In genomic region chrX:137547291-137547690, GRCh38 we compare ENCODE assay signal across 16 cellular contexts. TPM values are rescaled to one million over a fixed set of nuclear protein-coding genes. Genes with fewer than 3 reads are reported as not detected.
"Had no signal": no experiment of that assay in that cellular context is flagged by ENCODE, and none has a peak within 500 bp of the region (broad histone marks: within the 10 kb centered on the region; RNA-seq: fewer than 3 reads in every experiment).

No MANE protein-coding gene starts in this region.

- H3K36me3 Mint-ChIP-seq: stimulated activated memory B cell treated with anti-CD40 and anti-IgM and Interleukin-4, amounts not matched to agents 10 μg/mL and 1 μg/mL and 100 μg/mL, for 72 hours had no signal

- H3K27ac ChIP-seq: ovary had no signal

- H3K36me3 ChIP-seq: ovary had no signal

- H3K27ac Mint-ChIP-seq: activated naive CD4-positive, alpha-beta T cell treated with anti-CD3 and anti-CD28 coated beads for 36 hours; activated T-helper 2 cell treated with anti-CD3 and anti-CD28 coated beads, Interferon-gamma antibody, Interleukin-2, Interleukin-4, amounts not matched to agents 10 μg/mL and 5 μg/mL and 100 μg/mL, durations not matched to agents 14 hours and 24 hours and 36 hours; stimulated activated memory B cell treated with anti-CD40 and anti-IgM and Interleukin-4, amounts not matched to agents 10 μg/mL and 1 μg/mL and 100 μg/mL, for 72 hours had no signal

- H3K4me3 ChIP-seq: lung, ovary had no signal

- H3K4me1 Mint-ChIP-seq: stimulated activated memory B cell treated with anti-CD40 and anti-IgM and Interleukin-4, amounts not matched to agents 10 μg/mL and 1 μg/mL and 100 μg/mL, for 72 hours had no signal

- H3K27me3 ChIP-seq: ovary had no signal

- DNase-seq: activated CD4-positive, alpha-beta T cell treated with anti-CD3 and anti-CD28 coated beads, Interleukin-2, amount 50 U/mL, for 4 hours; activated CD4-positive, CD25-positive, alpha-beta regulatory T cell treated with anti-CD3 and anti-CD28 coated beads, Interleukin-2, amount 50 U/mL, for 72 hours; activated naive CD4-positive, alpha-beta T cell treated with anti-CD3 and anti-CD28 coated beads for 36 hours; dermis blood vessel endothelial cell; left cardiac atrium; midbrain; ovary had no signal

- ATAC-seq: left cardiac atrium; stimulated activated memory B cell treated with anti-CD40 and anti-IgM and Interleukin-4, amounts not matched to agents 10 μg/mL and 1 μg/mL and 100 μg/mL, for 72 hours had no signal

- H3K9me3 Mint-ChIP-seq: activated naive CD4-positive, alpha-beta T cell treated with anti-CD3 and anti-CD28 coated beads for 36 hours; activated T-helper 2 cell treated with anti-CD3 and anti-CD28 coated beads, Interferon-gamma antibody, Interleukin-2, Interleukin-4, amounts not matched to agents 10 μg/mL and 5 μg/mL and 100 μg/mL, durations not matched to agents 14 hours and 24 hours and 36 hours; neural crest cell; stimulated activated memory B cell treated with anti-CD40 and anti-IgM and Interleukin-4, amounts not matched to agents 10 μg/mL and 1 μg/mL and 100 μg/mL, for 72 hours had no signal

- H3K4me3 Mint-ChIP-seq: activated naive CD4-positive, alpha-beta T cell treated with anti-CD3 and anti-CD28 coated beads for 36 hours; neural crest cell; stimulated activated memory B cell treated with anti-CD40 and anti-IgM and Interleukin-4, amounts not matched to agents 10 μg/mL and 1 μg/mL and 100 μg/mL, for 72 hours had no signal

RNA-seq across cellular contexts. Expression of gene ZIC3, which starts 18.6 kb away (rescaled TPM):
- total RNA-seq: activated naive CD4-positive, alpha-beta T cell treated with anti-CD3 and anti-CD28 coated beads for 36 hours; activated T-helper 2 cell treated with anti-CD3 and anti-CD28 coated beads, Interferon-gamma antibody, Interleukin-2, Interleukin-4, amounts not matched to agents 10 μg/mL and 5 μg/mL and 100 μg/mL, durations not matched to agents 14 hours and 24 hours and 36 hours; bronchial epithelial cell; dermis blood vessel endothelial cell; epithelial cell of proximal tubule; left cardiac atrium; lung; myocyte; ovary; urinary bladder had no signal
- polyA plus RNA-seq: adipose tissue, lung, urinary bladder had no signal
